Comparison of ENCODE assay signal across 3 cellular contexts in genomic region chrX:2261838-2262678, GRCh38.
TF ChIP-seq lines count a peak whose summit lies in the region.

No MANE protein-coding gene starts in this region.

TF ChIP-seq in SK-N-SH treated with all-trans-retinoic acid at 6 μM for 48 hours, 23 proteins besides CTCF, POLR2A, EP300 and RAD21 (continues in another document):
- no peak for TF ChIP-seq PATZ1 (CRISPR knock-in tag; IDR thresholded peaks at IDR 0.05; ENCODE audit: borderline replicate concordance)
- no peak for TF ChIP-seq ISL1 (CRISPR knock-in tag; IDR thresholded peaks at IDR 0.05)
- no peak for TF ChIP-seq ZNF565 (CRISPR knock-in tag; conservative IDR thresholded peaks at IDR 0.05; ENCODE audit: low read depth)
- TF ChIP-seq CREB5 (CRISPR knock-in tag; IDR thresholded peaks at IDR 0.05; ENCODE audit: low read depth): no peak
- no peak for TF ChIP-seq BACH2 (CRISPR knock-in tag; IDR thresholded peaks at IDR 0.05; ENCODE audit: borderline replicate concordance)
- TF ChIP-seq CSRNP3 (CRISPR knock-in tag; IDR thresholded peaks at IDR 0.05): no peak
- no peak for TF ChIP-seq ZFP30 (CRISPR knock-in tag; IDR thresholded peaks at IDR 0.05)
- TF ChIP-seq ZFP3 (CRISPR knock-in tag; IDR thresholded peaks at IDR 0.05): no peak
- TF ChIP-seq TOX (CRISPR knock-in tag; IDR thresholded peaks at IDR 0.05; ENCODE audit: borderline replicate concordance): no peak
- TF ChIP-seq TCF4 (CRISPR knock-in tag; IDR thresholded peaks at IDR 0.05; ENCODE audit: borderline replicate concordance): no peak
- TF ChIP-seq POU6F1 (CRISPR knock-in tag; IDR thresholded peaks at IDR 0.05; ENCODE audit: borderline replicate concordance, low read depth): no peak
- TF ChIP-seq PPARA (CRISPR knock-in tag; IDR thresholded peaks at IDR 0.05; ENCODE audit: borderline replicate concordance): no peak

TF ChIP-seq in SK-N-SH, 30 proteins besides CTCF, POLR2A, EP300 and RAD21:
- TF ChIP-seq FOSL2 (IDR thresholded peaks at IDR 0.05; ENCODE audit: borderline replicate concordance, low read depth) (no peak), SIN3A (IDR thresholded peaks at IDR 0.05; ENCODE audit: borderline replicate concordance, low read depth, low read length) (no peak), EZH2phosphoT487 (IDR thresholded peaks at IDR 0.05; ENCODE audit: borderline replicate concordance, low read depth) (no peak), PBX3 (IDR thresholded peaks at IDR 0.05) (no peak), RFX5 (IDR thresholded peaks at IDR 0.05; ENCODE audit: low read length) (no peak), YY1 (IDR thresholded peaks at IDR 0.05; ENCODE audit: low read depth) (no peak), MAX (IDR thresholded peaks at IDR 0.05; ENCODE audit: low read depth) (no peak), MEF2A (IDR thresholded peaks at IDR 0.05; ENCODE audit: borderline replicate concordance, low read depth) (no peak), USF1 (IDR thresholded peaks at IDR 0.05; ENCODE audit: borderline replicate concordance, low read depth) (no peak), GABPA (IDR thresholded peaks at IDR 0.05; ENCODE audit: low read depth) (no peak), SMC3 (IDR thresholded peaks at IDR 0.05; ENCODE audit: low read depth, low read length) (no peak)

TF ChIP-seq in H1, 55 proteins besides CTCF, POLR2A, EP300 and RAD21:
- TF ChIP-seq EZH2 (IDR thresholded peaks at IDR 0.05; ENCODE audit: low read depth, low read length, severe bottlenecking) (no peak), KDM1A (IDR thresholded peaks at IDR 0.05; ENCODE audit: borderline replicate concordance, low read length) (0 out of 2 replicates have a peak, but pooled peaks have one; percentile 57), MAFK (IDR thresholded peaks at IDR 0.05; ENCODE audit: low read depth, low read length) (no peak)
